In the genomic region with DNA sequence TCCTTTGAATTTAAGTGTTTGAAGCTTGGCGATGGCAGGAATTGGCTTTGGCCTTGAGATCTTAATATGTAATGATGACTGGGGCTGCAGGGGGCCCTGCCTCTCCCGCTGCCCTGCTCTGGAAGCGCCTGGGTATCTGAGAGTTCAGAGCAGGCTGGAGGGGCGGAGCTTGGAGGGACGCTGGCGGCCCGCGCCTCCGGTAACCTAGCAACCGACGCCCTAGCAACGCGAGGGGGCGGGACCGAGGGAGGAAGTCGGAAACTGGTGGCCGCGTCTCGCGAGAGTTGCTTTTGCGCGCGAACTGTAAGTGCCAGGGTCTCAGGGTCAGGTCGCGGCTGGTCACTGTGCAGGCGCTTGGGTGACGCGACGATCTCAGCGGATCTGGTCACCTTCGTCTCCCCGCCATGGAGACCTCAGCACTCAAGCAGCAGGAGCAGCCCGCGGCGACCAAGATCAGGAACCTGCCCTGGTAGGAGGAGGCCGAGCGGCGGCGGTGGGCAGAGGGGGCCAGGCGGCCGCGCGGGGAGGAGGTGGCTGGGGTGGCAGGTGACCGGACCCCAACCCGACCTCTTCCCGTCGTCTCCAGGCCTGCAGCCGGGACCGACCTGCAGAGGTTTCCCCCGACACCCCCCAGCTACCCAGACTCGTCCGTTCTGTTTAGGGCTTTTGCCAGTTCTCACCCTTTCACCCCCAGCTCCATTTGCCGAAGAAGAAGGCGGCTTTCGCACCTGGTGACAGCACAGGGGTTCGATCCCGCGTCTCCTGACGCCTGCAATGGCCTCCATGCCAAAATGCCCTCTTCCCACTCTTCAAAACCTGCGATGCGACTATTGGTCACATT, we compare ENCODE assay signal across 8 cellular contexts. TPM values are rescaled to one million over a fixed set of nuclear protein-coding genes. Genes with fewer than 3 reads are reported as not detected.
DNase-seq lines count a peak whose midpoint lies in the region; ATAC-seq, FAIRE-seq and TF ChIP-seq lines count a peak whose summit lies in the region.

Gene RFC5, plus strand, starts transcription at position 280 of the 841 bp plus-strand sequence. Its CDS starts 125 bp downstream, at position 405.

- H3K27ac Mint-ChIP-seq in CD14-positive monocyte, result peak within 1 kb of the TSS; percentile 57 to 89 (median 84)

- BruUV-seq in HepG2 (replicated peaks; lab: Mats Ljungman, UMichigan), result TSS peak; percentile 68

- no peaks in the 10 kb centered on the region for H3K27me3 ChIP-seq in HepG2 (ENCODE audit: control insufficient read depth in 1 of 2, insufficient read depth in 2 of 2, low read length in 2 of 2)

- peaks cover 1 to 11% (median 11%) of the 10 kb centered on the region in 3 donors for H3K27me3 Mint-ChIP-seq in CD14-positive monocyte (ENCODE audit: low read depth in 3 of 3)

- peaks cover 13% of the 10 kb centered on the region for H3K4me1 Mint-ChIP-seq in CD14-positive monocyte

- peaks cover 15% of the 10 kb centered on the region for H3K79me2 ChIP-seq in HepG2 (ENCODE audit: insufficient read depth, low read length)

- TF ChIP-seq EP300 in HepG2 (IDR thresholded peaks at IDR 0.05; ENCODE audit: low read depth in 2 of 2, low read length in 2 of 2) (no peak), HepG2 (CRISPR knock-in tag; IDR thresholded peaks at IDR 0.05; ENCODE audit: borderline replicate concordance) (peak; percentile 37; the same call in 1 of the 2 replicates)

- DNase-seq in CD14-positive monocyte (ENCODE audit: low spot score) (peak; percentile 96), NCI-H748 treated with DMSO at 0.1 percent for 48 hours (lab: John Stamatoyannopoulos, UW) (peak; percentile 96), dermis blood vessel endothelial cell (peak; percentile 98), HepG2 (ENCODE audit: low spot score) (peak; percentile 96)
- DNase-seq in activated CD4-positive, alpha-beta T cell treated with anti-CD3 and anti-CD28 coated beads, Interleukin-2, amount 50 U/mL, for 1 hour, result peak; percentile 98
- peak; percentile 96 to 97 for DNase-seq in stimulated activated CD4-positive, alpha-beta T cell treated with anti-CD3 and anti-CD28 coated beads, Interleukin-2, amount 100 ng/mL, for 48 hours

- peak; percentile 88 to 92 for TF ChIP-seq POLR2A in HepG2 (IDR thresholded peaks at IDR 0.05; ENCODE audit: insufficient read depth in 1 of 2, low read depth in 2 of 2, low read length in 2 of 2)

- peak within 1 kb of the TSS; percentile 72 to 90 (median 89) for H3K4me3 ChIP-seq in HepG2 (replicated peaks in 1 of 3; ENCODE audit: insufficient read depth in 1 of 3, low read depth in 2 of 3, low read length in 3 of 3)

- WGBS in HepG2 (ENCODE audit: low lambda C conversion rate), result under 1% methylated on average over 18 of the region's 61 CpGs

- H3K36me3 ChIP-seq in HepG2 (replicated peaks in 1 of 2; ENCODE audit: control insufficient read depth in 1 of 2, insufficient read depth in 2 of 2, low read length in 2 of 2), result peaks cover 3 to 23% of the 10 kb centered on the region in 2 experiments; a peak in 4 of 5 replicates

- peaks cover 14 to 23% of the 10 kb centered on the region in 2 donors for H3K36me3 Mint-ChIP-seq in CD14-positive monocyte

- intact Hi-C loops in CD14-positive monocyte (cut with micrococcal nuclease) (loop anchor here (5.0 kb wide), 1 partner anchor 46 kb away; the partner anchor contains the start of gene WSB2 (in 2 of the 2)), HepG2 (cut with micrococcal nuclease; ENCODE audit: unreplicated experiment) (loop anchor here (2.0 to 5.0 kb wide), 2 partner anchors 36 to 139 kb away; no protein-coding TSS in a partner anchor)

- H3K9me3 Mint-ChIP-seq in CD14-positive monocyte, result peaks cover 0 to 7% (median 2%) of the 10 kb centered on the region in 7 donors

- no peak for TF ChIP-seq RAD21 in HepG2 (CRISPR knock-in tag; IDR thresholded peaks at IDR 0.05)

- ATAC-seq in GM19395 (IDR thresholded peaks at IDR 0.05; ENCODE audit: unreplicated experiment) (peak; percentile 98), HG03558 (IDR thresholded peaks at IDR 0.05; ENCODE audit: extremely low read depth, unreplicated experiment) (peak; percentile 95), HepG2 (peak; percentile 97)

- TF ChIP-seq CTCF in CD14-positive monocyte (IDR thresholded peaks at IDR 0.05), result no peak
- 0 out of 2 replicates have a peak, but pooled peaks have one; percentile 9 for TF ChIP-seq CTCF in HepG2 (CRISPR knock-in tag; IDR thresholded peaks at IDR 0.05)

- peak within 1 kb of the TSS; percentile 93 for H3K4me2 ChIP-seq in HepG2 (ENCODE audit: low read depth, low read length)

- FAIRE-seq in HepG2 (lab: Jason Lieb, UNC), result peak; percentile 81

- in situ Hi-C loops in HepG2 (cut with HindIII; ENCODE audit: extremely low pct_ligation_motif_present, low pct_unique_long_range_greater_than_20kb), result no loop called here

- H3K27ac ChIP-seq in HepG2 (ENCODE audit: extremely low read length, insufficient read depth, low read length), result peak within 1 kb of the TSS; percentile 75

- H3K4me1 ChIP-seq in HepG2 (ENCODE audit: insufficient read depth, low read length), result peaks cover 35% of the 10 kb centered on the region

- CTCF ChIA-PET in HepG2 (lab: Yijun Ruan, JAX; ENCODE audit: low intra/inter-chr PET ratio, low total read pairs), result no interaction called here

- H3K9me3 ChIP-seq in HepG2 (ENCODE audit: low read length), result no peaks in the 10 kb centered on the region

- H3K9ac ChIP-seq in HepG2 (ENCODE audit: insufficient read depth, low read depth, low read length), result peak within 1 kb of the TSS; percentile 89

- POLR2A ChIA-PET in HepG2 (lab: Yijun Ruan, JAX), result interaction anchor here (0.8 to 1.4 kb wide), 2 partner anchors 12 to 121 kb away, joined by 3 to 5 read pairs; no protein-coding TSS in a partner anchor

- no peak within 1 kb of the TSS for H2AFZ ChIP-seq in HepG2 (ENCODE audit: low read length)

- H3K4me3 Mint-ChIP-seq in CD14-positive monocyte, result peak within 1 kb of the TSS; percentile 86 to 94

- H4K20me1 ChIP-seq in HepG2 (ENCODE audit: insufficient read depth, low read length), result no peaks in the 10 kb centered on the region

TF ChIP-seq in HepG2, 621 proteins besides CTCF, POLR2A, EP300 and RAD21 (continues in another document):
- TF ChIP-seq AGO2 (optimal IDR thresholded peaks at IDR 0.05; ENCODE audit: low read depth, low read length), result peak; percentile 69
- peak; percentile 79; the same call in 1 of the 2 replicates for TF ChIP-seq ZNF557 (CRISPR knock-in tag; IDR thresholded peaks at IDR 0.05)
- TF ChIP-seq KDM5B (CRISPR knock-in tag; IDR thresholded peaks at IDR 0.05; ENCODE audit: borderline replicate concordance), result peak; percentile 79; the same call in 1 of the 2 replicates
- peak; percentile 69 for TF ChIP-seq ZNF563 (CRISPR knock-in tag; IDR thresholded peaks at IDR 0.05)
- peak; percentile 74 for TF ChIP-seq HOMEZ (CRISPR knock-in tag; IDR thresholded peaks at IDR 0.05; ENCODE audit: low read depth)
- TF ChIP-seq ZNF331 (CRISPR knock-in tag; IDR thresholded peaks at IDR 0.05), result peak; percentile 69; the same call in 1 of the 2 replicates
- peak; percentile 100 for TF ChIP-seq CHD2 (IDR thresholded peaks at IDR 0.05; ENCODE audit: low read depth, low read length)

RNA-seq across cellular contexts. Expression of gene RFC5, which starts in this region (rescaled TPM):
- polyA plus RNA-seq in CD14-positive monocyte, result 1 to 10 TPM; 6.6 to 7.5 TPM
- total RNA-seq in dermis blood vessel endothelial cell, result 14.8 and 26.3 TPM in 2 replicates
- 51.4 and 66.2 TPM in 2 replicates for total RNA-seq in HepG2 (2016; rRNA removed; fragmentation: Illumina TruSeq; extraction: Trizol)
- 22.7 and 23.4 TPM in 2 replicates for total RNA-seq in HepG2 (2016; cell fraction: cytosol; rRNA removed; fragmentation: Illumina TruSeq; extraction: Trizol; ENCODE audit: low read depth)
- 53.2 and 65.5 TPM in 2 replicates for total RNA-seq in HepG2 (2016; cell fraction: insoluble cytoplasmic fraction; rRNA removed; fragmentation: Illumina TruSeq; extraction: Trizol)
- total RNA-seq in HepG2 (2016; cell fraction: membrane; rRNA removed; fragmentation: Illumina TruSeq; extraction: Trizol), result 26.8 and 27.2 TPM in 2 replicates
- 36.7 and 42.5 TPM in 2 replicates for total RNA-seq in HepG2 (2016; cell fraction: nucleus; rRNA removed; fragmentation: Illumina TruSeq; extraction: Trizol)
- 12.1 and 16.8 TPM in 2 replicates for polyA plus RNA-seq in HepG2 (2011; rRNA removed)
- 9.6 and 13.1 TPM in 2 replicates for polyA plus RNA-seq in HepG2 (2011; cell fraction: cytosol; rRNA removed)
- polyA plus RNA-seq in HepG2 (2011; cell fraction: nucleus; rRNA removed), result 14.0 and 22.1 TPM in 2 replicates
- polyA plus RNA-seq in HepG2 (2012), result 7.1 and 12.7 TPM in 2 replicates
- polyA plus RNA-seq in HepG2 (2016; cell fraction: cytosol; fragmentation: Illumina TruSeq; extraction: Trizol; ENCODE audit: low read depth), result 9.8 and 11.9 TPM in 2 replicates
- 71.8 and 75.5 TPM in 2 replicates for polyA plus RNA-seq in HepG2 (2016; cell fraction: insoluble cytoplasmic fraction; fragmentation: Illumina TruSeq; extraction: Trizol; ENCODE audit: low read depth)
- 18.4 and 19.2 TPM in 2 replicates for polyA plus RNA-seq in HepG2 (2016; cell fraction: membrane; fragmentation: Illumina TruSeq; extraction: Trizol; ENCODE audit: low read depth)
- polyA plus RNA-seq in HepG2 (2016; cell fraction: nucleus; fragmentation: Illumina TruSeq; extraction: Trizol; ENCODE audit: insufficient read depth, low read depth), result 57.5 and 58.7 TPM in 2 replicates
- polyA minus RNA-seq in HepG2 (2011; rRNA and poly(A)+ RNA removed; ENCODE audit: low replicate concordance), result 15.8 and 70.0 TPM in 2 replicates
- 9.1 and 12.9 TPM in 2 replicates for polyA minus RNA-seq in HepG2 (2011; cell fraction: cytosol; rRNA and poly(A)+ RNA removed)
- polyA minus RNA-seq in HepG2 (2011; cell fraction: nucleus; rRNA and poly(A)+ RNA removed), result 17.5 and 18.8 TPM in 2 replicates

Comparison
In these comparisons a context has a peak if more than half of its experiments do, and no peak if none do; other contexts are left out.
1. Peak in every context shown above with its lines: DNase-seq, ATAC-seq, H3K4me3 ChIP-seq and H3K27ac ChIP-seq.